ENCODE assay signal across 14 cellular contexts in genomic region chr1:19877821-19878636, GRCh38. TPM values are rescaled to one million over a fixed set of nuclear protein-coding genes. Genes with fewer than 3 reads are reported as not detected.
A peak's percentile ranks its signal among the peaks of the same experiment; 100 is the strongest.
DNase-seq lines count a peak whose midpoint lies in the region; ATAC-seq and TF ChIP-seq lines count a peak whose summit lies in the region.
"Had no signal": no experiment of that assay in that cellular context is flagged by ENCODE, and none has a peak within 500 bp of the region (broad histone marks: within the 10 kb centered on the region; RNA-seq: fewer than 3 reads in every experiment).

No MANE protein-coding gene starts in this region.

- DNase-seq in HFFc6 = peak; percentile 21
- DNase-seq in NCI-H774 (lab: John Stamatoyannopoulos, UW) = peak; percentile 4
- DNase-seq in epithelial cell of proximal tubule (ENCODE audit: low read depth) = peak; percentile 44
- peak; percentile 32 for DNase-seq in stomach
- DNase-seq in esophagus muscularis mucosa (ENCODE audit: extremely low spot score) = no peak
- DNase-seq in PC-9 = no peak
- DNase-seq: activated CD4-positive, alpha-beta T cell treated with anti-CD3 and anti-CD28 coated beads, Interleukin-2, amount 50 U/mL, for 4 hours; adrenal gland; kidney glomerular epithelial cell had no signal

- CTCF ChIA-PET in PC-9 (lab: Charles Lee) = interaction anchor here (0.6 to 0.7 kb wide), 3 partner anchors 58 to 172 kb away, joined by 5 to 13 read pairs (median 5); no protein-coding TSS in a partner anchor

- H3K9me2 ChIP-seq in PC-9 (ENCODE audit: insufficient read depth) = no peaks in the 10 kb centered on the region

- peaks cover 4 to 15% (median 8%) of the 10 kb centered on the region in 4 donors for H3K4me1 ChIP-seq in stomach
- H3K4me1 ChIP-seq in esophagus muscularis mucosa = peaks cover 2 to 10% (median 8%) of the 10 kb centered on the region in 4 donors
- peaks cover 4% of the 10 kb centered on the region; the same call in 1 of the 2 replicates for H3K4me1 ChIP-seq in PC-9 (replicated peaks; ENCODE audit: insufficient read depth)

- no peak overlapping the region for H3K4me2 ChIP-seq in PC-9

- H4K20me1 ChIP-seq in PC-9 (ENCODE audit: insufficient read depth) = no peaks in the 10 kb centered on the region

- intact Hi-C loops in stomach (cut with DNase I; ENCODE audit: low total_unique reads) (no loop called here), esophagus muscularis mucosa (cut with DNase I) (no loop called here), PC-9 (cut with micrococcal nuclease; ENCODE audit: unreplicated experiment) (no loop called here)

- TF ChIP-seq CTCF in HFFc6 (IDR thresholded peaks at IDR 0.05) (no peak), epithelial cell of proximal tubule (conservative IDR thresholded peaks at IDR 0.05; ENCODE audit: low read depth, low read length) (no peak), stomach (IDR thresholded peaks at IDR 0.05) (no peak), esophagus muscularis mucosa (IDR thresholded peaks at IDR 0.05) (no peak), PC-9 (conservative IDR thresholded peaks at IDR 0.05) (no peak)

- no peak for ATAC-seq in HG02678 (IDR thresholded peaks at IDR 0.05; ENCODE audit: unreplicated experiment)
- ATAC-seq: Right ventricle myocardium inferior had no signal

- TF ChIP-seq EP300 in stomach (IDR thresholded peaks at IDR 0.05) = no peak
- no peak for TF ChIP-seq EP300 in esophagus muscularis mucosa (IDR thresholded peaks at IDR 0.05)

- POLR2A ChIA-PET in PC-9 (lab: Charles Lee; ENCODE audit: unreplicated experiment) = interaction anchor here (0.5 kb wide), 1 partner anchor 71 kb away, joined by 7 read pairs; no protein-coding TSS in a partner anchor

- no peak overlapping the region for H3K4me3 Mint-ChIP-seq in HFFc6

- peaks cover 25% of the 10 kb centered on the region for H3K4me1 Mint-ChIP-seq in HFFc6 (ENCODE audit: low read depth)

- H3K36me3 ChIP-seq in stomach (no peaks in the 10 kb centered on the region), esophagus muscularis mucosa (no peaks in the 10 kb centered on the region), PC-9 (ENCODE audit: low read depth) (no peaks in the 10 kb centered on the region)
- H3K36me3 ChIP-seq: adrenal gland had no signal

- H3F3A ChIP-seq in PC-9 (ENCODE audit: insufficient read depth, low read depth) = no peaks in the 10 kb centered on the region

- H3K4me3 ChIP-seq in epithelial cell of proximal tubule (ENCODE audit: low read depth, low read length) (peak overlapping the region; percentile 21), stomach (peak overlapping the region in 1 of 4 donors; percentile 8), esophagus muscularis mucosa (no peak overlapping the region), PC-9 (no peak overlapping the region)
- H3K4me3 ChIP-seq: adrenal gland had no signal

- peaks cover 2% of the 10 kb centered on the region for H3K27me3 Mint-ChIP-seq in HFFc6 (ENCODE audit: insufficient read depth)

- H3K27ac ChIP-seq in stomach (no peak overlapping the region), esophagus muscularis mucosa (replicated peaks in 1 of 4) (no peak overlapping the region), PC-9 (no peak overlapping the region)
- H3K27ac ChIP-seq: adrenal gland had no signal

- no peak overlapping the region for H3K27ac Mint-ChIP-seq in HFFc6

- H2AFZ ChIP-seq in PC-9 = no peak overlapping the region

- H3K9me3 ChIP-seq in stomach = no peaks in the 10 kb centered on the region
- H3K9me3 ChIP-seq in esophagus muscularis mucosa = no peaks in the 10 kb centered on the region
- H3K9me3 ChIP-seq in PC-9 (ENCODE audit: insufficient read depth, low read depth) = no peaks in the 10 kb centered on the region
- H3K9me3 ChIP-seq: adrenal gland had no signal

- H3K27me3 ChIP-seq in stomach = peaks cover 0 to 29% (median 0%) of the 10 kb centered on the region in 3 donors
- peaks cover 0 to 36% (median 3%) of the 10 kb centered on the region in 4 donors for H3K27me3 ChIP-seq in esophagus muscularis mucosa
- H3K27me3 ChIP-seq in PC-9 (ENCODE audit: insufficient read depth, low read depth) = no peaks in the 10 kb centered on the region

- TF ChIP-seq POLR2A in stomach (IDR thresholded peaks at IDR 0.05) = no peak
- TF ChIP-seq POLR2A in esophagus muscularis mucosa (IDR thresholded peaks at IDR 0.05; ENCODE audit: low read depth) = no peak

- BruUV-seq in PC-9 (replicated peaks; lab: Mats Ljungman, UMichigan) = no TSS peak

- peaks cover 4% of the 10 kb centered on the region for H3K79me2 ChIP-seq in PC-9 (ENCODE audit: low read depth)

- H3K36me3 Mint-ChIP-seq in HFFc6 (ENCODE audit: low read depth) = no peaks in the 10 kb centered on the region

- H3K9me3 Mint-ChIP-seq in HFFc6 = no peaks in the 10 kb centered on the region

- WGBS in stomach, 5 donors = 71 to 79% (median 76%) methylated on average over 19 of the region's 19 CpGs
- 73% methylated on average over 19 of the region's 19 CpGs for WGBS in esophagus muscularis mucosa

RNA-seq across cellular contexts. Expression of gene OTUD3, which starts 4.2 kb away (rescaled TPM):
- 1 to 10 TPM; 5.4 to 8.3 (median 7.5) TPM for total RNA-seq in HFFc6 (2021; fragmentation: NEBNext Ultra II Directional; extraction: Animal tissue kit (Norgen Biotek cat#: 25700))
- total RNA-seq in epithelial cell of proximal tubule (2.6 and 3.5 TPM in 2 replicates), stomach (10 to 100 TPM in 1 of 5 donors, 1 to 10 TPM in 4; 1.2 to 13.2 (median 7.1) TPM), esophagus muscularis mucosa (10 to 100 TPM in 1 of 4 donors, 1 to 10 TPM in 3; 5.1 to 14.9 (median 6.3) TPM), PC-9 (2021) (8.5 and 9.7 TPM in 2 replicates)
- 1 to 10 TPM in 2 of 3 donors, under 1 TPM in 1; 0.93 to 1.9 (median 1.1) TPM for polyA plus RNA-seq in stomach

RNA-seq across cellular contexts. Expression of gene PLA2G2E, which starts 45.4 kb away (rescaled TPM):
- total RNA-seq in HFFc6 (2021; fragmentation: NEBNext Ultra II Directional; extraction: Animal tissue kit (Norgen Biotek cat#: 25700)) = not detected
- not detected in 2 replicates for total RNA-seq in epithelial cell of proximal tubule
- total RNA-seq in stomach = not detected
- polyA plus RNA-seq in stomach = not detected
- not detected for total RNA-seq in esophagus muscularis mucosa
- total RNA-seq in PC-9 (2021) = not detected in 2 replicates
- total RNA-seq: adrenal gland, endothelial cell of umbilical vein, LHCN-M2, posterior vena cava, Right ventricle myocardium inferior had no signal
- polyA plus RNA-seq: adrenal gland, endothelial cell of umbilical vein had no signal

Comparison
In these comparisons a context has a peak if more than half of its experiments do, and no peak if none do; other contexts are left out.
1. DNase-seq: peak in HFFc6 (single experiment), NCI-H774 (single experiment), epithelial cell of proximal tubule (single experiment) and stomach (single experiment); none in esophagus muscularis mucosa (single experiment) and PC-9 (0 of 2).